ENCODE assay signal across 8 cellular contexts in genomic region chr11:122983438-122984185, GRCh38.
A peak's percentile ranks its signal among the peaks of the same experiment; 100 is the strongest.
DNase-seq lines count a peak whose midpoint lies in the region; ATAC-seq and TF ChIP-seq lines count a peak whose summit lies in the region.
"Had no signal": no experiment of that assay in that cellular context is flagged by ENCODE, and none has a peak within 500 bp of the region (broad histone marks: within the 10 kb centered on the region; RNA-seq: fewer than 3 reads in every experiment).

No MANE protein-coding gene starts in this region.

- no peak overlapping the region for H3K9ac ChIP-seq in HUES48 (ENCODE audit: low read depth, low read length)

- no peak for TF ChIP-seq CTCF in WI38 (IDR thresholded peaks at IDR 0.05; ENCODE audit: low read depth, low read length)

- H3K27me3 ChIP-seq in HUES48 (ENCODE audit: control insufficient read depth, insufficient read depth, low read length): peaks cover 91% of the 10 kb centered on the region
- H3K27me3 ChIP-seq in iPS DF 6.9 (ENCODE audit: control insufficient read depth, insufficient read depth, low read length): peaks cover 59% of the 10 kb centered on the region

- peaks cover 13% of the 10 kb centered on the region for H3K4me1 ChIP-seq in HUES48 (ENCODE audit: control insufficient read depth, insufficient read depth, low read length)
- H3K4me1 ChIP-seq in iPS DF 6.9 (ENCODE audit: control insufficient read depth, insufficient read depth, low read length): peaks cover 5% of the 10 kb centered on the region

- H3K9me3 ChIP-seq in HUES48 (ENCODE audit: control insufficient read depth, insufficient read depth, low read length): no peaks in the 10 kb centered on the region
- no peaks in the 10 kb centered on the region for H3K9me3 ChIP-seq in iPS DF 6.9 (ENCODE audit: control insufficient read depth, insufficient read depth, low read length)

- H3K36me3 ChIP-seq in HUES48 (ENCODE audit: control insufficient read depth, insufficient read depth, low read length) (no peaks in the 10 kb centered on the region), iPS DF 6.9 (ENCODE audit: control insufficient read depth, insufficient read depth, low read length) (no peaks in the 10 kb centered on the region)

- 94% methylated on average over 1 of the region's 26 CpGs for whole genome bisulfite sequencing in iPS DF 6.9 (ENCODE audit: insufficient coverage, insufficient read length)

- DNase-seq in iPS DF 6.9 (ENCODE audit: low read depth, low spot score) (no peak), NCI-H446 (lab: John Stamatoyannopoulos, UW) (no peak), hypothalamus (lab: John Stamatoyannopoulos, UW) (no peak)
- peak; percentile 26 for DNase-seq in stimulated activated CD8-positive, alpha-beta memory T cell treated with anti-CD3 and anti-CD28 coated beads, Interleukin-4, amount 100 ng/mL, for 48 hours
- DNase-seq: T1000 had no signal

- H3K27ac ChIP-seq in HUES48 (ENCODE audit: low read depth, low read length): no peak overlapping the region
- no peak overlapping the region for H3K27ac ChIP-seq in iPS DF 6.9 (ENCODE audit: low read length)

- ATAC-seq in HG03196 (IDR thresholded peaks at IDR 0.05; ENCODE audit: unreplicated experiment): no peak

- H3K4me3 ChIP-seq in HUES48 (ENCODE audit: low read depth, low read length) (peak overlapping the region; percentile 82), WI38 (ENCODE audit: low read depth, low read length) (peak overlapping the region; percentile 64), iPS DF 6.9 (ENCODE audit: low read length) (peak overlapping the region; percentile 35; the same call in 1 of the 2 replicates)
